ENCODE assay signal across 8 cellular contexts in the genomic region with DNA sequence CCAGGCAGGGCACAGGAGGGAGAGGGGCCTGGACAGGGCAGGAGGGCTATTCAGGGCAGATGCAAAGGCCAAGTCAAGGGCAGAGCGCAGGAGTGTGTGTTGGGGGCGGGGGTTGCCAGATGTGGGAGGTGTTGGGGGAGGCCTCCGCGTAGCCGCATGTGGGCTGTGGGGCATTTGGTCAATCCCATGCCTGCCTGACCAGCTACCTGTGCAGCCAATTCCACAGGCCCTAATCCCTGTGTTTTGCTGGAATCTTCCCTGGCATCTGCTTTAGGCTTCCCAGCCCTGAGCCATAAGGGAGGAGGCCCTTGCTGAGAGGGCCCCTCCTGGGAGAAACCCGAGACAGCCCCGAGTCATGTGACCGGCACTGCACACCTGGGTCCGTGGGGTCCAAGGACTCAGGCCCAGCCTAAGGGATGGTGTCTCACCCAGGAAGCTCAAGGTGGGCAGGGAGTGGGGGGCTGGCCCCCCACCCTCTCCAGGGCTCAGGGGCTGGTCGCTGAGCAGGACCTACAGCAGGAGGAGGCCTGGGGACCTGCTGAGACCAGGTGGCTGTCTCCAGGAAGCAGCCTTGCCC. TPM values are rescaled to one million over a fixed set of nuclear protein-coding genes. Genes with fewer than 3 reads are reported as not detected.
A peak's percentile ranks its signal among the peaks of the same experiment; 100 is the strongest.
DNase-seq lines count a peak whose midpoint lies in the region; ATAC-seq and TF ChIP-seq lines count a peak whose summit lies in the region.

No MANE protein-coding gene starts in this region.

- peaks cover 16% of the 10 kb centered on the region for H3K27me3 Mint-ChIP-seq in endothelial cell (ENCODE audit: unreplicated experiment)

- ATAC-seq in GM18502 (IDR thresholded peaks at IDR 0.05; ENCODE audit: poor library complexity, unreplicated experiment) (peak; percentile 30), GM21825 (IDR thresholded peaks at IDR 0.05; ENCODE audit: unreplicated experiment) (peak; percentile 21)

- no peak for TF ChIP-seq CTCF in endothelial cell (IDR thresholded peaks at IDR 0.05; ENCODE audit: unreplicated experiment)

- no peaks in the 10 kb centered on the region for H3K9me3 Mint-ChIP-seq in endothelial cell (ENCODE audit: unreplicated experiment)

- DNase-seq in NCI-H2171 treated with DMSO at 0.1 percent for 48 hours (lab: John Stamatoyannopoulos, UW) (peak; percentile 88), endothelial cell (ENCODE audit: low spot score) (no peak), NCI-H1930 (lab: John Stamatoyannopoulos, UW) (no peak), Kasumi-1 (lab: John Stamatoyannopoulos, UW) (no peak), middle frontal gyrus (ENCODE audit: extremely low spot score, low spot score) (no peak)

- H3K4me1 Mint-ChIP-seq in endothelial cell (ENCODE audit: unreplicated experiment): peaks cover 18% of the 10 kb centered on the region

- H3K4me3 ChIP-seq in skin epidermis: peak overlapping the region in 1 of 7 experiments; percentile 10

- H3K36me3 Mint-ChIP-seq in endothelial cell (ENCODE audit: low read depth, unreplicated experiment): peaks cover 9% of the 10 kb centered on the region

- peak overlapping the region; percentile 24 for H3K4me3 Mint-ChIP-seq in endothelial cell (ENCODE audit: unreplicated experiment)

- peak overlapping the region; percentile 49 to 100 (median 90) for H3K27ac ChIP-seq in skin epidermis

- H3K27ac Mint-ChIP-seq in endothelial cell (ENCODE audit: unreplicated experiment): peak overlapping the region; percentile 13

RNA-seq across cellular contexts. Expression of gene RFX1, which starts 20.3 kb away (rescaled TPM):
- total RNA-seq in endothelial cell (ENCODE audit: unreplicated experiment): 16.2 TPM

RNA-seq across cellular contexts. Expression of gene DCAF15, which starts 33.5 kb away (rescaled TPM):
- total RNA-seq in endothelial cell (ENCODE audit: unreplicated experiment): 53.0 TPM

RNA-seq across cellular contexts. Expression of gene RLN3, which starts 42.1 kb away (rescaled TPM):
- total RNA-seq in endothelial cell (ENCODE audit: unreplicated experiment): not detected

RNA-seq across cellular contexts. Expression of gene IL27RA, which starts 45.7 kb away (rescaled TPM):
- total RNA-seq in endothelial cell (ENCODE audit: unreplicated experiment): 6.3 TPM

RNA-seq across cellular contexts. Expression of gene PODNL1, which starts 47.6 kb away (rescaled TPM):
- not detected for total RNA-seq in endothelial cell (ENCODE audit: unreplicated experiment)
